1 cellular context compared by ENCODE assay signal in genomic region chr15:45606413-45606812, GRCh38.
TF ChIP-seq lines count a peak whose summit lies in the region.

No MANE protein-coding gene starts in this region.

TF ChIP-seq in GM12878, 131 proteins besides CTCF, POLR2A, EP300 and RAD21 (continued from another document):
- TF ChIP-seq RUNX3 (IDR thresholded peaks at IDR 0.05; ENCODE audit: low read length) (peak; percentile 49; the same call in 1 of the 2 replicates), ATF7 (IDR thresholded peaks at IDR 0.05; ENCODE audit: low read depth) (no peak), ESRRA (IDR thresholded peaks at IDR 0.05; ENCODE audit: low read length) (no peak), ZNF384 (IDR thresholded peaks at IDR 0.05; ENCODE audit: borderline replicate concordance, low read depth, low read length) (no peak), RAD51 (IDR thresholded peaks at IDR 0.05) (no peak), EED (IDR thresholded peaks at IDR 0.05; ENCODE audit: low read depth) (0 out of 2 replicates have a peak, but pooled peaks have one; percentile 22), ZBTB11 (CRISPR knock-in tag; IDR thresholded peaks at IDR 0.05) (no peak), BRCA1 (IDR thresholded peaks at IDR 0.05; ENCODE audit: low read depth, low read length) (no peak), NKRF (conservative IDR thresholded peaks at IDR 0.05) (no peak), EGR1 (IDR thresholded peaks at IDR 0.05; ENCODE audit: borderline replicate concordance in 1 of 2, low read depth in 2 of 2, low read length in 2 of 2) (no peak), CREB1 (IDR thresholded peaks at IDR 0.05; ENCODE audit: low read depth) (peak; percentile 73), IKZF2 (IDR thresholded peaks at IDR 0.05) (no peak), GABPA (IDR thresholded peaks at IDR 0.05; ENCODE audit: low read depth) (no peak), SREBF2 (IDR thresholded peaks at IDR 0.05; ENCODE audit: low read length) (no peak), RELA (IDR thresholded peaks at IDR 0.05; ENCODE audit: borderline replicate concordance, partially characterized antibody) (no peak), ATF3 (IDR thresholded peaks at IDR 0.05; ENCODE audit: borderline replicate concordance, extremely low read depth, low read depth, low read length) (no peak), ZNF687 (IDR thresholded peaks at IDR 0.05) (no peak), CREM (IDR thresholded peaks at IDR 0.05; ENCODE audit: low read depth) (0 out of 2 replicates have a peak, but pooled peaks have one; percentile 30)
